Comparison of ENCODE assay signal across 8 cellular contexts in genomic region chr17:64920026-64920418, GRCh38. TPM values are rescaled to one million over a fixed set of nuclear protein-coding genes. Genes with fewer than 3 reads are reported as not detected.
DNase-seq lines count a peak whose midpoint lies in the region; ATAC-seq and TF ChIP-seq lines count a peak whose summit lies in the region.

No MANE protein-coding gene starts in this region.

- peak overlapping the region; percentile 87 for H3K27ac Mint-ChIP-seq in T-cell
- peak overlapping the region; percentile 97 for H3K27ac Mint-ChIP-seq in progenitor cell of endocrine pancreas

- H3K4me3 Mint-ChIP-seq in T-cell: peak overlapping the region; percentile 84 to 88 (median 86)
- peak overlapping the region; percentile 81 for H3K4me3 Mint-ChIP-seq in progenitor cell of endocrine pancreas (ENCODE audit: low read depth)

- peak; percentile 49 for DNase-seq in GM23248
- DNase-seq in T-cell: peak in 1 of 34 experiments; percentile 14
- peak; percentile 16 for DNase-seq in fibroblast of the aortic adventitia (ENCODE audit: low read depth)
- DNase-seq in progenitor cell of endocrine pancreas (ENCODE audit: low spot score, unreplicated experiment): no peak
- no peak for DNase-seq in stimulated activated naive CD4-positive, alpha-beta T cell (lab: John Stamatoyannopoulos, UW)
- DNase-seq in stimulated activated CD4-positive, alpha-beta T cell treated with anti-CD3 and anti-CD28 coated beads, Interleukin-1b, Interleukin-23, amount 100 ng/mL, for 48 hours: no peak
- DNase-seq in ureter (ENCODE audit: low spot score): no peak
- DNase-seq in DMS79 (lab: John Stamatoyannopoulos, UW): no peak

- TF ChIP-seq CTCF in fibroblast of the aortic adventitia (IDR thresholded peaks at IDR 0.05; ENCODE audit: insufficient read depth, low read length): no peak
- TF ChIP-seq CTCF in progenitor cell of endocrine pancreas (IDR thresholded peaks at IDR 0.05; ENCODE audit: unreplicated experiment): no peak

- H3K4me1 ChIP-seq in GM23248 (ENCODE audit: insufficient read depth): no peaks in the 10 kb centered on the region

- peak overlapping the region; percentile 79 for H3K4me3 ChIP-seq in GM23248
- peak overlapping the region; percentile 60 for H3K4me3 ChIP-seq in fibroblast of the aortic adventitia (ENCODE audit: low read depth, low read length)

- POLR2A ChIA-PET in T-cell (lab: Charles Lee): no interaction called here

- no peaks in the 10 kb centered on the region for H3K27me3 Mint-ChIP-seq in T-cell
- peaks cover 2% of the 10 kb centered on the region for H3K27me3 Mint-ChIP-seq in progenitor cell of endocrine pancreas

- no peaks in the 10 kb centered on the region for H3K9me3 ChIP-seq in GM23248 (ENCODE audit: low read depth)

- H2AFZ ChIP-seq in GM23248: peak overlapping the region; percentile 83

- H3K27ac ChIP-seq in GM23248: peak overlapping the region; percentile 62

- no peaks in the 10 kb centered on the region for H3F3A ChIP-seq in GM23248 (ENCODE audit: insufficient read depth)

- no peaks in the 10 kb centered on the region for H4K20me1 ChIP-seq in GM23248 (ENCODE audit: insufficient read depth)

- H3K4me2 ChIP-seq in GM23248 (ENCODE audit: unreplicated experiment): peak overlapping the region; percentile 63

- H3K9me3 Mint-ChIP-seq in T-cell (no peaks in the 10 kb centered on the region), progenitor cell of endocrine pancreas (ENCODE audit: low read depth) (no peaks in the 10 kb centered on the region)

- peaks cover 3% of the 10 kb centered on the region for H3K36me3 Mint-ChIP-seq in T-cell
- H3K36me3 Mint-ChIP-seq in progenitor cell of endocrine pancreas (ENCODE audit: insufficient read depth): no peaks in the 10 kb centered on the region

- H3K79me2 ChIP-seq in GM23248 (ENCODE audit: insufficient read depth): 0 out of 2 replicates have a peak, but pooled peaks cover 9% of the 10 kb centered on the region

- WGBS in GM23248 (ENCODE audit: low coverage in 1 of 2, low lambda C conversion rate in 2 of 2, missing lambda C conversion rate in 2 of 2), 2 experiments: 68 to 69% methylated on average over 9 of the region's 9 CpGs

- H3K9me2 ChIP-seq in GM23248 (ENCODE audit: insufficient read depth): no peaks in the 10 kb centered on the region

- peak overlapping the region; percentile 84 for H3K9ac ChIP-seq in GM23248

- no peaks in the 10 kb centered on the region for H3K27me3 ChIP-seq in GM23248 (replicated peaks; ENCODE audit: insufficient read depth)

- H3K36me3 ChIP-seq in GM23248 (ENCODE audit: low read depth): no peaks in the 10 kb centered on the region

- ATAC-seq in T-cell (replicated peaks in 1 of 4): peak in 1 of 4 experiments; percentile 4

- peaks cover 7 to 9% (median 7%) of the 10 kb centered on the region in 3 donors for H3K4me1 Mint-ChIP-seq in T-cell
- no peaks in the 10 kb centered on the region for H3K4me1 Mint-ChIP-seq in progenitor cell of endocrine pancreas (ENCODE audit: low read depth)

- CTCF ChIA-PET in T-cell (lab: Charles Lee): interaction anchor here in 1 of 2 donors (1.8 kb wide), 1 partner anchor 180 kb away, joined by 14 read pairs; no protein-coding TSS in a partner anchor

- in situ Hi-C loops in GM23248 (cut with MboI): no loop called here

RNA-seq across cellular contexts. Expression of gene LRRC37A3, which starts 0.7 kb away (rescaled TPM):
- total RNA-seq in GM23248 (2014; rRNA removed; shearing (Covaris generic)): 3.1 and 5.6 TPM in 2 replicates
- polyA plus RNA-seq in GM23248 (2016; fragmentation: Nextera tagmentation; extraction: Ambion mirVana): 3.0 and 5.7 TPM in 2 replicates
- total RNA-seq in T-cell (10 to 100 TPM in 4 of 5 donors, 1 to 10 TPM in 1; 9.2 to 65.8 (median 14.0) TPM), fibroblast of the aortic adventitia (ENCODE audit: low replicate concordance) (8.9 and 10.1 TPM in 2 replicates), progenitor cell of endocrine pancreas (27.5 and 40.6 TPM in 2 replicates), ureter (30.3 TPM)

Comparison
In these comparisons a context has a peak if more than half of its experiments do, and no peak if none do; other contexts are left out.
1. DNase-seq: peak in GM23248 (single experiment) and fibroblast of the aortic adventitia (single experiment); none in progenitor cell of endocrine pancreas (single experiment), stimulated activated naive CD4-positive, alpha-beta T cell (0 of 6), stimulated activated CD4-positive, alpha-beta T cell treated with anti-CD3 and anti-CD28 coated beads, Interleukin-1b, Interleukin-23, amount 100 ng/mL, for 48 hours (single experiment), ureter (single experiment) and DMS79 (single experiment).